25 cellular contexts compared by ENCODE assay signal in the genomic region with DNA sequence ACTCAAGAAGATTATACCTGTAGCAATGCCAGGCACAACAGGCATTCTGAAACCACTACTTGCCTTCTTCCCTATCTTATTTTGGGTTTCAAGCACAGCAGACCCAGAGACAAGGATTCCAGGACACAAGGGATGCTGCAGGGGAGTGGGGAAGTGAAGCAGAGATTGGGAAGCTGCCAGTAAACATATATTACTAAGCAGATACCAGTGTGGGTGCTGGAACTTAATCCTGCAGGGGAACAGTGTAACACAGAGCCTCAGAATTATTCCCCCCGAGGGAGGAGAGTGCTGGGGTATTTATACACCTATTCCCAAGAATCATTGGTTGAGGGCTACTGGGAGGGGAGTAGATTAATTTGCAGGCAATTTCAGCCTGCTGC. TPM values are rescaled to one million over a fixed set of nuclear protein-coding genes. Genes with fewer than 3 reads are reported as not detected.
DNase-seq lines count a peak whose midpoint lies in the region; ATAC-seq and TF ChIP-seq lines count a peak whose summit lies in the region.
"Had no signal": no experiment of that assay in that cellular context is flagged by ENCODE, and none has a peak within 500 bp of the region (broad histone marks: within the 10 kb centered on the region; RNA-seq: fewer than 3 reads in every experiment).

No MANE protein-coding gene starts in this region.

- no peak for TF ChIP-seq EP300 in sigmoid colon (IDR thresholded peaks at IDR 0.05)

- no peak for ATAC-seq in HG02884 (IDR thresholded peaks at IDR 0.05; ENCODE audit: unreplicated experiment)
- ATAC-seq: effector memory CD8-positive, alpha-beta T cell; gastrocnemius medialis; psoas muscle; stimulated activated naive CD8-positive, alpha-beta T cell treated with anti-CD3 and anti-CD28 coated beads, Interleukin-15, amount 100 ng/mL, for 72 hours had no signal

- no peaks in the 10 kb centered on the region for H4K20me1 ChIP-seq in GM23248 (ENCODE audit: insufficient read depth)

- H2AFZ ChIP-seq in GM23248, result no peak overlapping the region

- no peaks in the 10 kb centered on the region for H3K9me2 ChIP-seq in GM23248 (ENCODE audit: insufficient read depth)

- H3K79me2 ChIP-seq in GM23248 (ENCODE audit: insufficient read depth), result no peaks in the 10 kb centered on the region

- no peaks in the 10 kb centered on the region for H3K36me3 ChIP-seq in GM23248 (ENCODE audit: low read depth)
- no peaks in the 10 kb centered on the region for H3K36me3 ChIP-seq in sigmoid colon
- H3K36me3 ChIP-seq: esophagus muscularis mucosa, gastrocnemius medialis, HAP-1, left lung, upper lobe of left lung had no signal

- WGBS in GM23248 (ENCODE audit: low coverage in 1 of 2, low lambda C conversion rate in 2 of 2, missing lambda C conversion rate in 2 of 2), 2 experiments, result 93 to 100% methylated on average over 1 of the region's 1 CpG
- WGBS in sigmoid colon, 2 donors, result 76 to 83% methylated on average over 1 of the region's 1 CpG

- in situ Hi-C loops in GM23248 (cut with MboI), result no loop called here

- H3K4me2 ChIP-seq in GM23248 (ENCODE audit: unreplicated experiment), result no peak overlapping the region

- H3K27me3 ChIP-seq in GM23248 (replicated peaks; ENCODE audit: insufficient read depth) (no peaks in the 10 kb centered on the region), sigmoid colon (no peaks in the 10 kb centered on the region)
- H3K27me3 ChIP-seq: esophagus muscularis mucosa, gastrocnemius medialis, left lung, upper lobe of left lung had no signal

- H3F3A ChIP-seq in GM23248 (ENCODE audit: insufficient read depth), result 0 out of 2 replicates have a peak, but pooled peaks cover 5% of the 10 kb centered on the region

- H3K9ac ChIP-seq in GM23248, result no peak overlapping the region

- intact Hi-C loops in sigmoid colon (cut with DNase I), result loop anchor here (5.0 kb wide), 1 partner anchor 45 kb away; no protein-coding TSS in a partner anchor

- no peak for TF ChIP-seq CTCF in sigmoid colon (IDR thresholded peaks at IDR 0.05)

- DNase-seq in GM23248, result peak; percentile 6
- peak; percentile 3 for DNase-seq in RPMI7951 (ENCODE audit: low read depth)
- peak; percentile 14 for DNase-seq in epithelial cell of prostate (ENCODE audit: low read depth, low spot score)
- no peak for DNase-seq in sigmoid colon
- DNase-seq in D341Med (ENCODE audit: low spot score), result no peak
- DNase-seq in GOT3 (lab: John Stamatoyannopoulos, UW), result no peak
- DNase-seq: activated CD4-positive, alpha-beta memory T cell treated with anti-CD3 and anti-CD28 coated beads, Interleukin-2, amount 10 ng/mL, durations not matched to agents 7 days and 5 days; activated CD4-positive, CD25-positive, alpha-beta regulatory T cell treated with anti-CD3 and anti-CD28 coated beads, Interleukin-2, amount 50 U/mL, for 72 hours; activated CD8-positive, alpha-beta memory T cell treated with anti-CD3 and anti-CD28 coated beads, Interleukin-2, amount 50 U/mL, for 48 hours; activated naive CD4-positive, alpha-beta T cell treated with anti-CD3 and anti-CD28 coated beads, Interleukin-2, amount 50 U/mL, for 16 hours; amniotic stem cell; CD4-positive, CD25-positive, alpha-beta regulatory T cell; effector memory CD8-positive, alpha-beta T cell; gastrocnemius medialis; GDM1; hippocampal formation; left lung; NCI-H2029 treated with DMSO at 0.1 percent for 48 hours; psoas muscle; stimulated activated naive CD8-positive, alpha-beta T cell treated with anti-CD3 and anti-CD28 coated beads, Interleukin-15, amount 100 ng/mL, for 72 hours; upper lobe of left lung had no signal

- H3K4me1 ChIP-seq in GM23248 (ENCODE audit: insufficient read depth), result 0 out of 2 replicates have a peak, but pooled peaks cover 8% of the 10 kb centered on the region
- H3K4me1 ChIP-seq in sigmoid colon, result peaks cover 0 to 34% (median 28%) of the 10 kb centered on the region in 4 donors
- H3K4me1 ChIP-seq: gastrocnemius medialis, HAP-1, psoas muscle had no signal

- no peaks in the 10 kb centered on the region for H3K9me3 ChIP-seq in GM23248 (ENCODE audit: low read depth)
- no peaks in the 10 kb centered on the region for H3K9me3 ChIP-seq in sigmoid colon
- H3K9me3 ChIP-seq: esophagus muscularis mucosa, gastrocnemius medialis, HAP-1, left lung, psoas muscle, upper lobe of left lung had no signal

- H3K4me3 ChIP-seq in GM23248, result no peak overlapping the region
- no peak overlapping the region for H3K4me3 ChIP-seq in sigmoid colon
- H3K4me3 ChIP-seq: coronary artery, esophagus muscularis mucosa, gastrocnemius medialis, HAP-1, left lung, psoas muscle, upper lobe of left lung had no signal

- no peak for TF ChIP-seq POLR2A in sigmoid colon (IDR thresholded peaks at IDR 0.05)

- H3K27ac ChIP-seq in GM23248, result no peak overlapping the region
- peak overlapping the region; percentile 70 for H3K27ac ChIP-seq in epithelial cell of prostate
- peak overlapping the region in 3 of 4 donors; percentile 23 to 70 (median 68) for H3K27ac ChIP-seq in sigmoid colon
- H3K27ac ChIP-seq: coronary artery, esophagus muscularis mucosa, gastrocnemius medialis, left lung, psoas muscle, upper lobe of left lung had no signal

RNA-seq across cellular contexts. Expression of a gene that starts 33.3 kb away (rescaled TPM):
- total RNA-seq in GM23248 (2014; rRNA removed; shearing (Covaris generic)), result 1.5 and 1.9 TPM in 2 replicates
- polyA plus RNA-seq in GM23248 (2016; fragmentation: Nextera tagmentation; extraction: Ambion mirVana) (0.61 and 0.96 TPM in 2 replicates), sigmoid colon (1 to 10 TPM; 3.5 to 5.4 (median 4.2) TPM)
- total RNA-seq in RPMI7951 (2014; rRNA removed; shearing (Covaris generic)), result 1.9 and 3.2 TPM in 2 replicates
- total RNA-seq in sigmoid colon, result 10 to 100 TPM in 1 of 4 donors, 1 to 10 TPM in 3; 5.0 to 16.3 (median 7.6) TPM

Comparison
In these comparisons a context has a peak if more than half of its experiments do, and no peak if none do; other contexts are left out.
1. DNase-seq: peak in GM23248 (single experiment), RPMI7951 (single experiment) and epithelial cell of prostate (single experiment); none in sigmoid colon (single experiment), D341Med (single experiment) and GOT3 (single experiment).